Comparison of ENCODE assay signal across 12 cellular contexts in the genomic region with DNA sequence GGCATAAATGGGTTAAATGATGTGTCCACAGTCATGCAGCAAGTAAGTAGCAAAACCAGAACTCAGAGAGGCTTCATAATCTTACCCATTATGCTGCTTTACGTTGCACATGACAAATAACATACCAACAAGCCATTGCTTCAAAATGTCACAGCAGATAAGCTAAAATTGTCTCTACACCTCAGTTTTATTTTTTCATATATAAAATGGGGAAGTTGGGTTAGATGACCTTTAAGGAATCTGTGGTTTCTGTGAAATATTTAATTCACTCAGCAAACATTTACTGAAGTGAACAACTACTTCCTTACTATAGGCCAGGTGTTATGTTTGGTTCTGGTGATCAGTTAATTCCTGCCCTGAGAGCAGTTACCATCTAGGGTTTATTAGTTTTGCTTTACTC. TPM values are rescaled to one million over a fixed set of nuclear protein-coding genes. Genes with fewer than 3 reads are reported as not detected.
DNase-seq lines count a peak whose midpoint lies in the region; ATAC-seq and TF ChIP-seq lines count a peak whose summit lies in the region.
"Had no signal": no experiment of that assay in that cellular context is flagged by ENCODE, and none has a peak within 500 bp of the region (broad histone marks: within the 10 kb centered on the region; RNA-seq: fewer than 3 reads in every experiment).

No MANE protein-coding gene starts in this region.

- peak overlapping the region; percentile 98 for H3K27ac Mint-ChIP-seq in activated naive CD8-positive, alpha-beta T cell treated with anti-CD3 and anti-CD28 coated beads, Interleukin-2, amount 50 U/mL, for 24 hours
- H3K27ac Mint-ChIP-seq in naive thymus-derived CD4-positive, alpha-beta T cell = peak overlapping the region; percentile 84 to 100 (median 91)

- CTCF ChIA-PET in A673 (lab: Charles Lee) = no interaction called here
- CTCF ChIA-PET in naive thymus-derived CD4-positive, alpha-beta T cell (lab: Charles Lee) = interaction anchor here (0.6 to 2.0 kb wide), 6 partner anchors 30 to 148 kb away, joined by 3 to 13 read pairs (median 4); no protein-coding TSS in a partner anchor

- no peak overlapping the region for H3K27ac ChIP-seq in A673 (ENCODE audit: low read depth, low read length, poor library complexity, severe bottlenecking)
- H3K27ac ChIP-seq in naive thymus-derived CD4-positive, alpha-beta T cell (ENCODE audit: low read depth, low read length) = peak overlapping the region; percentile 60

- no peak for TF ChIP-seq CTCF in A673 (conservative IDR thresholded peaks at IDR 0.05; ENCODE audit: low read depth, low read length)

- H3K36me3 Mint-ChIP-seq in activated naive CD8-positive, alpha-beta T cell treated with anti-CD3 and anti-CD28 coated beads, Interleukin-2, amount 50 U/mL, for 24 hours (ENCODE audit: low read depth) = peaks cover 25% of the 10 kb centered on the region
- peaks cover 0 to 12% (median 8%) of the 10 kb centered on the region in 5 donors for H3K36me3 Mint-ChIP-seq in naive thymus-derived CD4-positive, alpha-beta T cell

- no peak overlapping the region for H3K4me3 ChIP-seq in A673 (ENCODE audit: low read depth, low read length, poor library complexity, severe bottlenecking)
- H3K4me3 ChIP-seq in naive thymus-derived CD4-positive, alpha-beta T cell (ENCODE audit: low read length) = peak overlapping the region; percentile 34
- H3K4me3 ChIP-seq: skin epidermis had no signal

- no peaks in the 10 kb centered on the region for H3K9me3 Mint-ChIP-seq in activated naive CD8-positive, alpha-beta T cell treated with anti-CD3 and anti-CD28 coated beads, Interleukin-2, amount 50 U/mL, for 24 hours
- H3K9me3 Mint-ChIP-seq in naive thymus-derived CD4-positive, alpha-beta T cell = peaks cover 0 to 8% (median 0%) of the 10 kb centered on the region in 11 donors

- ATAC-seq in HG03159 (IDR thresholded peaks at IDR 0.05; ENCODE audit: unreplicated experiment) = peak; percentile 40
- ATAC-seq in activated naive CD8-positive, alpha-beta T cell treated with anti-CD3 and anti-CD28 coated beads, Interleukin-2, amount 50 U/mL, for 24 hours = peak; percentile 77
- ATAC-seq in naive thymus-derived CD4-positive, alpha-beta T cell = no peak
- no peak for ATAC-seq in GM21360 (IDR thresholded peaks at IDR 0.05; ENCODE audit: unreplicated experiment)
- no peak for ATAC-seq in GM19395 (IDR thresholded peaks at IDR 0.05; ENCODE audit: unreplicated experiment)

- intact Hi-C loops in A673 (cut with micrococcal nuclease; ENCODE audit: unreplicated experiment) = loop anchor here (5.0 kb wide), 1 partner anchor 321 kb away; no protein-coding TSS in a partner anchor
- intact Hi-C loops in naive thymus-derived CD4-positive, alpha-beta T cell (cut with micrococcal nuclease) = loop anchor here (1.0 to 10.0 kb wide), 5 partner anchors 54 to 156 kb away; a partner anchor contains a TSS

- POLR2A ChIA-PET in A673 (lab: Charles Lee; ENCODE audit: low non-redundant PET) = no interaction called here
- POLR2A ChIA-PET in naive thymus-derived CD4-positive, alpha-beta T cell (lab: Charles Lee) = interaction anchor here (0.7 to 9.0 kb wide), 11 partner anchors 11 to 146 kb away, joined by 3 to 66 read pairs (median 4); a partner anchor contains a TSS

- H3K27me3 ChIP-seq in A673 (replicated peaks; ENCODE audit: insufficient read depth, low read depth, low read length, poor library complexity) = no peaks in the 10 kb centered on the region
- no peaks in the 10 kb centered on the region for H3K27me3 ChIP-seq in naive thymus-derived CD4-positive, alpha-beta T cell (ENCODE audit: control insufficient read depth in 2 of 2, insufficient read depth in 2 of 2, low read length in 2 of 2)

- TSS peak; percentile 3 for BruUV-seq in A673 (replicated peaks; lab: Mats Ljungman, UMichigan)

- H3K9me3 ChIP-seq in A673 (ENCODE audit: low read depth, low read length, poor library complexity, severe bottlenecking) = no peaks in the 10 kb centered on the region
- H3K9me3 ChIP-seq in naive thymus-derived CD4-positive, alpha-beta T cell (ENCODE audit: control insufficient read depth in 2 of 3, low read length in 3 of 3) = no peaks in the 10 kb centered on the region

- peaks cover 22% of the 10 kb centered on the region for H3K4me1 ChIP-seq in A673 (ENCODE audit: insufficient read depth, low read length, poor library complexity, severe bottlenecking)
- H3K4me1 ChIP-seq in naive thymus-derived CD4-positive, alpha-beta T cell (ENCODE audit: control insufficient read depth in 2 of 2, insufficient read depth in 2 of 2, low read length in 2 of 2) = peaks cover 22 to 54% of the 10 kb centered on the region in 2 donors

- peaks cover 65% of the 10 kb centered on the region for H3K4me1 Mint-ChIP-seq in activated naive CD8-positive, alpha-beta T cell treated with anti-CD3 and anti-CD28 coated beads, Interleukin-2, amount 50 U/mL, for 24 hours
- peaks cover 17 to 64% (median 48%) of the 10 kb centered on the region in 7 donors for H3K4me1 Mint-ChIP-seq in naive thymus-derived CD4-positive, alpha-beta T cell

- no peak for DNase-seq in A673 (ENCODE audit: low spot score)
- DNase-seq in activated naive CD8-positive, alpha-beta T cell treated with anti-CD3 and anti-CD28 coated beads, Interleukin-2, amount 50 U/mL, for 24 hours = no peak
- no peak for DNase-seq in naive thymus-derived CD4-positive, alpha-beta T cell
- DNase-seq in DMS153 treated with DMSO at 0.1 percent for 48 hours (lab: John Stamatoyannopoulos, UW; ENCODE audit: unreplicated experiment) = no peak
- DNase-seq in NCI-H2227 treated with DMSO at 0.1 percent for 48 hours (lab: John Stamatoyannopoulos, UW) = no peak
- DNase-seq: activated CD4-positive, alpha-beta T cell treated with anti-CD3 and anti-CD28 coated beads, Interleukin-2, amount 50 U/mL, for 48 hours; H7; NCI-H1048 had no signal

- H3K4me3 Mint-ChIP-seq in activated naive CD8-positive, alpha-beta T cell treated with anti-CD3 and anti-CD28 coated beads, Interleukin-2, amount 50 U/mL, for 24 hours = peak overlapping the region; percentile 99
- H3K4me3 Mint-ChIP-seq in naive thymus-derived CD4-positive, alpha-beta T cell = peak overlapping the region; percentile 56 to 97 (median 81)

- H3K27me3 Mint-ChIP-seq in activated naive CD8-positive, alpha-beta T cell treated with anti-CD3 and anti-CD28 coated beads, Interleukin-2, amount 50 U/mL, for 24 hours = no peaks in the 10 kb centered on the region
- no peaks in the 10 kb centered on the region for H3K27me3 Mint-ChIP-seq in naive thymus-derived CD4-positive, alpha-beta T cell

- no peaks in the 10 kb centered on the region for H3K36me3 ChIP-seq in A673 (ENCODE audit: insufficient read depth, low read length, poor library complexity, severe bottlenecking)
- peaks cover 0 to 12% (median 0%) of the 10 kb centered on the region in 3 experiments for H3K36me3 ChIP-seq in naive thymus-derived CD4-positive, alpha-beta T cell (ENCODE audit: control insufficient read depth in 2 of 3, insufficient read depth in 3 of 3, low read length in 3 of 3)

RNA-seq across cellular contexts. Expression of a gene that starts 2.3 kb away (rescaled TPM):
- total RNA-seq in A673 (2021) = 40.2 and 43.1 TPM in 2 replicates
- total RNA-seq in naive thymus-derived CD4-positive, alpha-beta T cell = 10 to 100 TPM; 19.4 to 33.1 (median 24.2) TPM
- 10 to 100 TPM; 25.2 to 27.1 TPM for polyA plus RNA-seq in naive thymus-derived CD4-positive, alpha-beta T cell

RNA-seq across cellular contexts. Expression of a gene that starts 2.5 kb away (rescaled TPM):
- 57.6 and 62.5 TPM in 2 replicates for total RNA-seq in A673 (2021)
- total RNA-seq in naive thymus-derived CD4-positive, alpha-beta T cell = 100 to 1,000 TPM in 3 of 5 experiments, 10 to 100 TPM in 2; 85.5 to 131 (median 105) TPM
- 100 to 1,000 TPM; 318 to 445 TPM for polyA plus RNA-seq in naive thymus-derived CD4-positive, alpha-beta T cell

RNA-seq across cellular contexts. Expression of a gene that starts 55.4 kb away (rescaled TPM):
- 20.7 and 39.6 TPM in 2 replicates for total RNA-seq in A673 (2021)
- 100 to 1,000 TPM in 3 of 5 experiments, 10 to 100 TPM in 2; 25.4 to 335 (median 135) TPM for total RNA-seq in naive thymus-derived CD4-positive, alpha-beta T cell
- 100 to 1,000 TPM in 1 of 2 donors, 10 to 100 TPM in 1; 80.4 to 219 TPM for polyA plus RNA-seq in naive thymus-derived CD4-positive, alpha-beta T cell

Comparison
In these comparisons a context has a peak if more than half of its experiments do, and no peak if none do; other contexts are left out.
1. ATAC-seq: peak in HG03159 (single experiment) and activated naive CD8-positive, alpha-beta T cell treated with anti-CD3 and anti-CD28 coated beads, Interleukin-2, amount 50 U/mL, for 24 hours (single experiment); none in naive thymus-derived CD4-positive, alpha-beta T cell (single experiment), GM21360 (single experiment) and GM19395 (single experiment).